ENCODE assay signal across 18 cellular contexts in the genomic region with DNA sequence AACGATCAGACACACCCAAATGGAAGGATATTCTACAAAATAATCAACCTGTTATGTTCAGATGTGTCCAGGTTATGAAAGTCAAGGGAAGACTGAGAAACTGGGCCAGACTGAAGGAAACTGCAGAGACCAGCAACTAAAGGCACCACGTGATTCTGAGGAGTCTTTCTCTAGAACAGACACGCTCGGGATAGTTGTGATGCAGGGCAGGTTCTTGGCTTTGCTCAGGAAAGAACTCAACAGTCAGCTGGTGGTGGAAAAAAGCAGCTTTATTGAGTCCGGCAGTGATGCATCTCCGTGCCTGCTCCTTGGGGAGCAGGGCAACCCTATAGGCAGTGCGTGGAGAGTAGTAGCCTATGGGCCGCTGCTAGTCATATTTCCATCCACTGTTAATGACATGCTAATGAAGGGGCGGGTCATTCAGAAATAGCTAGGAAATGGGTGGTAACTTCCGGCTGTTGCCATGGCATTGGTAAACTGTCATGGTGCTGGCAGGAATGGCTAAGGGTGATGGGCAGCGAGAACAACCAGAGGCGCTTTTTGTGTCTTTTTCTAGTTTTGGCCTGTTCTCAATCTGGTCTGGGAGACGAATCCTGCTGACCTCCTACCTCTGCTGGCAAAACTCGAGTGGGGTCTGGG. TPM values are rescaled to one million over a fixed set of nuclear protein-coding genes. Genes with fewer than 3 reads are reported as not detected.
A peak's percentile ranks its signal among the peaks of the same experiment; 100 is the strongest.
DNase-seq lines count a peak whose midpoint lies in the region; ATAC-seq and TF ChIP-seq lines count a peak whose summit lies in the region.
"Had no signal": no experiment of that assay in that cellular context is flagged by ENCODE, and none has a peak within 500 bp of the region (broad histone marks: within the 10 kb centered on the region; RNA-seq: fewer than 3 reads in every experiment).

No MANE protein-coding gene starts in this region.

- H3K4me3 Mint-ChIP-seq in activated T-cell treated with anti-CD3 and anti-CD28 coated beads, Interleukin-2, amount 50 U/mL, for 24 hours: no peak overlapping the region
- H3K4me3 Mint-ChIP-seq in immature natural killer cell (no peak overlapping the region), progenitor cell of endocrine pancreas (ENCODE audit: low read depth) (no peak overlapping the region)
- H3K4me3 Mint-ChIP-seq: HFFc6 had no signal

- H3K9me3 ChIP-seq in OCI-LY3 (ENCODE audit: insufficient read depth, low read length) (peaks cover 10% of the 10 kb centered on the region; the same call in 1 of the 2 replicates), right lobe of liver (no peaks in the 10 kb centered on the region)

- peak overlapping the region; percentile 9 for H3K27ac Mint-ChIP-seq in activated T-cell treated with anti-CD3 and anti-CD28 coated beads, Interleukin-2, amount 50 U/mL, for 24 hours
- H3K27ac Mint-ChIP-seq in immature natural killer cell (peak overlapping the region in 5 of 6 donors; percentile 6 to 68 (median 36)), progenitor cell of endocrine pancreas (peak overlapping the region; percentile 85)
- H3K27ac Mint-ChIP-seq: HFFc6 had no signal

- no peak overlapping the region for H2AFZ ChIP-seq in OCI-LY3 (ENCODE audit: low read depth, low read length)

- no peak for DNase-seq in activated T-cell treated with anti-CD3 and anti-CD28 coated beads, Interleukin-2, amount 50 U/mL, for 24 hours
- no peak for DNase-seq in activated T-cell treated with anti-CD3 and anti-CD28 coated beads, Interleukin-2, amount 50 U/mL, for 1 hour
- DNase-seq in immature natural killer cell (no peak), progenitor cell of endocrine pancreas (ENCODE audit: low spot score, unreplicated experiment) (no peak), right lobe of liver (no peak), NCI-H2196 treated with DMSO at 0.1 percent for 48 hours (lab: John Stamatoyannopoulos, UW; ENCODE audit: unreplicated experiment) (no peak)
- DNase-seq: DND-41, GF-D8, HFFc6, KG1, NCI-H1105, NCI-H187, NCI-H446 had no signal

- no peak overlapping the region for H3K9ac ChIP-seq in OCI-LY3 (ENCODE audit: low read length)

- peaks cover 62% of the 10 kb centered on the region for H3K4me1 Mint-ChIP-seq in activated T-cell treated with anti-CD3 and anti-CD28 coated beads, Interleukin-2, amount 50 U/mL, for 24 hours (ENCODE audit: low read depth)
- H3K4me1 Mint-ChIP-seq in immature natural killer cell (peaks cover 74 to 76% of the 10 kb centered on the region in 2 donors), progenitor cell of endocrine pancreas (ENCODE audit: low read depth) (peaks cover 19% of the 10 kb centered on the region)

- no peaks in the 10 kb centered on the region for H3K27me3 Mint-ChIP-seq in activated T-cell treated with anti-CD3 and anti-CD28 coated beads, Interleukin-2, amount 50 U/mL, for 24 hours
- H3K27me3 Mint-ChIP-seq in immature natural killer cell (ENCODE audit: low read depth in 3 of 3): peaks cover 0 to 3% (median 2%) of the 10 kb centered on the region in 3 donors
- peaks cover 17% of the 10 kb centered on the region for H3K27me3 Mint-ChIP-seq in progenitor cell of endocrine pancreas

- H3K27ac ChIP-seq in OCI-LY3 (ENCODE audit: low read length) (peak overlapping the region; percentile 86; the same call in 1 of the 2 replicates), right lobe of liver (no peak overlapping the region)
- H3K27ac ChIP-seq: C4-2B had no signal

- peaks cover 21% of the 10 kb centered on the region for H3K36me3 Mint-ChIP-seq in activated T-cell treated with anti-CD3 and anti-CD28 coated beads, Interleukin-2, amount 50 U/mL, for 24 hours (ENCODE audit: low read depth)
- peaks cover 39 to 53% (median 44%) of the 10 kb centered on the region in 3 donors for H3K36me3 Mint-ChIP-seq in immature natural killer cell
- no peaks in the 10 kb centered on the region for H3K36me3 Mint-ChIP-seq in progenitor cell of endocrine pancreas (ENCODE audit: insufficient read depth)

- H3K9me3 Mint-ChIP-seq in activated T-cell treated with anti-CD3 and anti-CD28 coated beads, Interleukin-2, amount 50 U/mL, for 24 hours: peaks cover 13% of the 10 kb centered on the region
- peaks cover 2 to 17% (median 7%) of the 10 kb centered on the region in 6 donors for H3K9me3 Mint-ChIP-seq in immature natural killer cell
- H3K9me3 Mint-ChIP-seq in progenitor cell of endocrine pancreas (ENCODE audit: low read depth): no peaks in the 10 kb centered on the region

- H3K4me1 ChIP-seq in OCI-LY3 (ENCODE audit: low read length) (peaks cover 63% of the 10 kb centered on the region), right lobe of liver (no peaks in the 10 kb centered on the region)

- intact Hi-C loops in right lobe of liver (cut with DNase I): no loop called here

- H3K36me3 ChIP-seq in OCI-LY3 (replicated peaks; ENCODE audit: low read depth, low read length) (peaks cover 8% of the 10 kb centered on the region), right lobe of liver (no peaks in the 10 kb centered on the region)

- no peaks in the 10 kb centered on the region for H4K20me1 ChIP-seq in OCI-LY3 (ENCODE audit: insufficient read depth, low read length)

- H3K79me2 ChIP-seq in OCI-LY3 (ENCODE audit: low read length): no peaks in the 10 kb centered on the region

- TF ChIP-seq CTCF in OCI-LY3 (IDR thresholded peaks at IDR 0.05; ENCODE audit: low read depth, low read length) (no peak), progenitor cell of endocrine pancreas (IDR thresholded peaks at IDR 0.05; ENCODE audit: unreplicated experiment) (no peak), right lobe of liver (IDR thresholded peaks at IDR 0.05) (no peak)

- no peak for TF ChIP-seq POLR2A in right lobe of liver (IDR thresholded peaks at IDR 0.05)

- ATAC-seq in right lobe of liver (no peak), GM19467 (IDR thresholded peaks at IDR 0.05; ENCODE audit: unreplicated experiment) (no peak)
- ATAC-seq: Panc1, Right ventricle myocardium inferior had no signal

- no peak overlapping the region for H3K4me3 ChIP-seq in OCI-LY3 (ENCODE audit: low read length)
- H3K4me3 ChIP-seq in right lobe of liver: no peak overlapping the region

- WGBS in right lobe of liver (ENCODE audit: insufficient coverage, low coverage, low lambda C conversion rate, missing lambda C conversion rate): 73% methylated on average over 6 of the region's 14 CpGs

- H3K27me3 ChIP-seq in OCI-LY3 (ENCODE audit: low read depth, low read length): no peaks in the 10 kb centered on the region
- no peaks in the 10 kb centered on the region for H3K27me3 ChIP-seq in right lobe of liver

- peak overlapping the region; percentile 70 for H3K4me2 ChIP-seq in OCI-LY3 (ENCODE audit: low read length)

RNA-seq across cellular contexts. Expression of gene ACKR3, which starts 11.6 kb away (rescaled TPM):
- 1 to 10 TPM; 3.1 to 7.8 (median 5.9) TPM for polyA plus RNA-seq in immature natural killer cell
- total RNA-seq in progenitor cell of endocrine pancreas (18.8 and 23.3 TPM in 2 replicates), right lobe of liver (10 to 100 TPM in 2 of 6 experiments, 1 to 10 TPM in 3, under 1 TPM in 1; 0.66 to 57.0 (median 4.7) TPM)

Comparison
In these comparisons a context has a peak if more than half of its experiments do, and no peak if none do; other contexts are left out.
1. H3K27ac Mint-ChIP-seq: peak in every context shown above with its lines; median percentile 85 in progenitor cell of endocrine pancreas; 36 in immature natural killer cell; 9 in activated T-cell treated with anti-CD3 and anti-CD28 coated beads, Interleukin-2, amount 50 U/mL, for 24 hours.